ENCODE assay signal across 11 cellular contexts in the genomic region with DNA sequence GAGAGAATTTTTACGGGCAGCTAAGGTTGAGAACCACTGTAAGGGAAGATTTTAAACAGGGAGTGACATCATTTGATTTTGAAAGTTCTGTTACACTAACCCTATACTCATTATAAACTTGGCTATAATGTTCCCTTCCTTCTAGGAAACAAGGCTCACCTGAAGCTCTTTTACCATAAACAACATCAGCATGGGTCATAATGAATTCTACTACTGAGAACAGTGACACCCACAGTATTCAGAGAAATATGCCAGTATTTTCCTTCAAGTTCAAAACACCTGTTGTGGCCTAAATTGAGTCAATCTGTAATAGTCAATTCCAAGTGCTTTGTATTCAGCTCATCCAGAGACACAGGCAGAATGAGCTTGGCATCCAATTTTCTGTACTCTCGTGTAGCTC.
"Had no signal": no experiment of that assay in that cellular context is flagged by ENCODE, and none has a peak within 500 bp of the region (broad histone marks: within the 10 kb centered on the region; RNA-seq: fewer than 3 reads in every experiment).

No MANE protein-coding gene starts in this region.

- DNase-seq: activated naive CD8-positive, alpha-beta T cell treated with anti-CD3 and anti-CD28 coated beads, Interleukin-2, amount 10 ng/mL, durations not matched to agents 7 days and 5 days; anterior cingulate cortex; colonic mucosa; glutamatergic neuron; hippocampal formation; naive thymus-derived CD8-positive, alpha-beta T cell; SJCRH30; stimulated activated naive CD4-positive, alpha-beta T cell; transverse colon had no signal

- H3K4me3 Mint-ChIP-seq: activated naive CD8-positive, alpha-beta T cell treated with anti-CD3 and anti-CD28 coated beads, Interleukin-2, amount 10 ng/mL, durations not matched to agents 7 days and 5 days; central memory CD8-positive, alpha-beta T cell; endodermal cell; naive thymus-derived CD8-positive, alpha-beta T cell had no signal

- H3K27ac Mint-ChIP-seq: activated naive CD8-positive, alpha-beta T cell treated with anti-CD3 and anti-CD28 coated beads, Interleukin-2, amount 10 ng/mL, durations not matched to agents 7 days and 5 days had no signal

- H3K36me3 Mint-ChIP-seq: naive thymus-derived CD8-positive, alpha-beta T cell had no signal

- H3K4me1 Mint-ChIP-seq: central memory CD8-positive, alpha-beta T cell had no signal

- H3K27me3 Mint-ChIP-seq: activated naive CD8-positive, alpha-beta T cell treated with anti-CD3 and anti-CD28 coated beads, Interleukin-2, amount 10 ng/mL, durations not matched to agents 7 days and 5 days; central memory CD8-positive, alpha-beta T cell; naive thymus-derived CD8-positive, alpha-beta T cell had no signal

- ATAC-seq: naive thymus-derived CD8-positive, alpha-beta T cell had no signal

- H3K9me3 Mint-ChIP-seq: central memory CD8-positive, alpha-beta T cell had no signal
